In genomic region chr1:109905520-109905919, GRCh38 we compare ENCODE assay signal across 18 cellular contexts. TPM values are rescaled to one million over a fixed set of nuclear protein-coding genes. Genes with fewer than 3 reads are reported as not detected.
DNase-seq lines count a peak whose midpoint lies in the region; ATAC-seq and TF ChIP-seq lines count a peak whose summit lies in the region.
"Had no signal": no experiment of that assay in that cellular context is flagged by ENCODE, and none has a peak within 500 bp of the region (broad histone marks: within the 10 kb centered on the region; RNA-seq: fewer than 3 reads in every experiment).

No MANE protein-coding gene starts in this region.

- no peaks in the 10 kb centered on the region for H3K27me3 ChIP-seq in psoas muscle (ENCODE audit: insufficient read depth in 3 of 3, low read length in 2 of 3)

- no peaks in the 10 kb centered on the region for H3K9me3 Mint-ChIP-seq in activated CD4-positive, alpha-beta T cell treated with anti-CD3 and anti-CD28 coated beads for 36 hours (ENCODE audit: low read depth)
- H3K9me3 Mint-ChIP-seq in activated T-helper 2 cell treated with anti-CD3 and anti-CD28 coated beads, Interferon-gamma antibody, Interleukin-2, Interleukin-4, amounts not matched to agents 10 μg/mL and 5 μg/mL and 100 μg/mL, durations not matched to agents 14 hours and 24 hours and 36 hours, result no peaks in the 10 kb centered on the region
- no peaks in the 10 kb centered on the region for H3K9me3 Mint-ChIP-seq in natural killer cell treated with Interleukin-12 subunit alpha and Interleukin-12 subunit beta and Interleukin-15 and Interleukin-18, amount 100 ng/mL, for 72 hours
- H3K9me3 Mint-ChIP-seq: endodermal cell, nephron, type B pancreatic cell had no signal

- H3K4me1 ChIP-seq in psoas muscle, result peaks cover 9% of the 10 kb centered on the region

- peaks cover 5% of the 10 kb centered on the region for H3K36me3 Mint-ChIP-seq in activated CD4-positive, alpha-beta T cell treated with anti-CD3 and anti-CD28 coated beads for 36 hours (ENCODE audit: low read depth)
- H3K36me3 Mint-ChIP-seq in activated T-helper 2 cell treated with anti-CD3 and anti-CD28 coated beads, Interferon-gamma antibody, Interleukin-2, Interleukin-4, amounts not matched to agents 10 μg/mL and 5 μg/mL and 100 μg/mL, durations not matched to agents 14 hours and 24 hours and 36 hours (ENCODE audit: low read depth), result peaks cover 8% of the 10 kb centered on the region
- no peaks in the 10 kb centered on the region for H3K36me3 Mint-ChIP-seq in natural killer cell treated with Interleukin-12 subunit alpha and Interleukin-12 subunit beta and Interleukin-15 and Interleukin-18, amount 100 ng/mL, for 72 hours
- H3K36me3 Mint-ChIP-seq: type B pancreatic cell had no signal

- POLR2A ChIA-PET in activated CD4-positive, alpha-beta T cell treated with anti-CD3 and anti-CD28 coated beads for 36 hours (lab: Charles Lee), result no interaction called here

- H3K27ac Mint-ChIP-seq in activated CD4-positive, alpha-beta T cell treated with anti-CD3 and anti-CD28 coated beads for 36 hours, result peak overlapping the region; percentile 98
- H3K27ac Mint-ChIP-seq in activated T-helper 2 cell treated with anti-CD3 and anti-CD28 coated beads, Interferon-gamma antibody, Interleukin-2, Interleukin-4, amounts not matched to agents 10 μg/mL and 5 μg/mL and 100 μg/mL, durations not matched to agents 14 hours and 24 hours and 36 hours, result peak overlapping the region; percentile 99
- peak overlapping the region; percentile 85 for H3K27ac Mint-ChIP-seq in natural killer cell treated with Interleukin-12 subunit alpha and Interleukin-12 subunit beta and Interleukin-15 and Interleukin-18, amount 100 ng/mL, for 72 hours
- H3K27ac Mint-ChIP-seq: endodermal cell, type B pancreatic cell had no signal

- peaks cover 41% of the 10 kb centered on the region for H3K4me1 Mint-ChIP-seq in activated CD4-positive, alpha-beta T cell treated with anti-CD3 and anti-CD28 coated beads for 36 hours
- H3K4me1 Mint-ChIP-seq in activated T-helper 2 cell treated with anti-CD3 and anti-CD28 coated beads, Interferon-gamma antibody, Interleukin-2, Interleukin-4, amounts not matched to agents 10 μg/mL and 5 μg/mL and 100 μg/mL, durations not matched to agents 14 hours and 24 hours and 36 hours (ENCODE audit: low read depth), result peaks cover 67% of the 10 kb centered on the region
- H3K4me1 Mint-ChIP-seq in natural killer cell treated with Interleukin-12 subunit alpha and Interleukin-12 subunit beta and Interleukin-15 and Interleukin-18, amount 100 ng/mL, for 72 hours (ENCODE audit: low read depth in 2 of 2), result peaks cover 27 to 32% of the 10 kb centered on the region in 2 donors

- H3K27ac ChIP-seq in psoas muscle, result no peak overlapping the region
- H3K27ac ChIP-seq: C4-2B had no signal

- intact Hi-C loops in activated CD4-positive, alpha-beta T cell treated with anti-CD3 and anti-CD28 coated beads for 36 hours (cut with DNase I, micrococcal nuclease), result no loop called here
- intact Hi-C loops in activated T-helper 2 cell treated with anti-CD3 and anti-CD28 coated beads, Interferon-gamma antibody, Interleukin-2, Interleukin-4, amounts not matched to agents 10 μg/mL and 5 μg/mL and 100 μg/mL, durations not matched to agents 14 hours and 24 hours and 36 hours (cut with micrococcal nuclease), result loop anchor here (10.0 kb wide), 1 partner anchor 361 kb away; the partner anchor contains the start of gene GNAI3
- intact Hi-C loops in psoas muscle (cut with DNase I), result no loop called here

- no peaks in the 10 kb centered on the region for H3K27me3 Mint-ChIP-seq in activated CD4-positive, alpha-beta T cell treated with anti-CD3 and anti-CD28 coated beads for 36 hours
- no peaks in the 10 kb centered on the region for H3K27me3 Mint-ChIP-seq in activated T-helper 2 cell treated with anti-CD3 and anti-CD28 coated beads, Interferon-gamma antibody, Interleukin-2, Interleukin-4, amounts not matched to agents 10 μg/mL and 5 μg/mL and 100 μg/mL, durations not matched to agents 14 hours and 24 hours and 36 hours (ENCODE audit: low read depth)
- peaks cover 20 to 43% of the 10 kb centered on the region in 2 donors for H3K27me3 Mint-ChIP-seq in natural killer cell treated with Interleukin-12 subunit alpha and Interleukin-12 subunit beta and Interleukin-15 and Interleukin-18, amount 100 ng/mL, for 72 hours

- DNase-seq in activated CD4-positive, alpha-beta T cell treated with anti-CD3 and anti-CD28 coated beads for 36 hours, result no peak
- no peak for DNase-seq in activated CD4-positive, alpha-beta T cell treated with anti-CD3 and anti-CD28 coated beads, Interleukin-2, amount 50 U/mL, for 1 hour
- no peak for DNase-seq in activated T-helper 2 cell treated with anti-CD3 and anti-CD28 coated beads, Interferon-gamma antibody, Interleukin-2, Interleukin-4, amounts not matched to agents 10 μg/mL and 5 μg/mL and 100 μg/mL, durations not matched to agents 14 hours and 24 hours and 36 hours (ENCODE audit: low spot score)
- no peak for DNase-seq in natural killer cell treated with Interleukin-12 subunit alpha and Interleukin-12 subunit beta and Interleukin-15 and Interleukin-18, amount 100 ng/mL, for 72 hours (ENCODE audit: low spot score)
- DNase-seq in psoas muscle (no peak), hypothalamus (lab: John Stamatoyannopoulos, UW) (no peak)
- no peak for DNase-seq in activated effector memory CD4-positive, alpha-beta T cell treated with Interleukin-2 at 50 U/mL for 16 hours
- DNase-seq: DMS79 treated with DMSO at 0.1 percent for 48 hours, endodermal cell, mammary epithelial cell, NCI-H1417, NCI-H2171 treated with DMSO at 0.1 percent for 48 hours had no signal

- WGBS in psoas muscle, 3 donors, result 84 to 91% (median 86%) methylated on average over 4 of the region's 4 CpGs

- no peak overlapping the region for H3K4me3 ChIP-seq in psoas muscle

- no peaks in the 10 kb centered on the region for H3K36me3 ChIP-seq in psoas muscle (ENCODE audit: insufficient read depth in 1 of 2, low read depth in 1 of 2)

- no peak for TF ChIP-seq CTCF in psoas muscle (IDR thresholded peaks at IDR 0.05)

- ATAC-seq in activated CD4-positive, alpha-beta T cell treated with anti-CD3 and anti-CD28 coated beads for 36 hours, result no peak
- ATAC-seq in GM21723 (IDR thresholded peaks at IDR 0.05; ENCODE audit: unreplicated experiment) (peak; percentile 2), psoas muscle (no peak)
- ATAC-seq in natural killer cell treated with Interleukin-12 subunit alpha and Interleukin-12 subunit beta and Interleukin-15 and Interleukin-18, amount 100 ng/mL, for 72 hours, result no peak
- ATAC-seq: HCT116, SK-N-SH treated with all-trans-retinoic acid at 6 μM for 48 hours had no signal

- peak overlapping the region; percentile 49 for H3K4me3 Mint-ChIP-seq in activated CD4-positive, alpha-beta T cell treated with anti-CD3 and anti-CD28 coated beads for 36 hours
- H3K4me3 Mint-ChIP-seq in activated T-helper 2 cell treated with anti-CD3 and anti-CD28 coated beads, Interferon-gamma antibody, Interleukin-2, Interleukin-4, amounts not matched to agents 10 μg/mL and 5 μg/mL and 100 μg/mL, durations not matched to agents 14 hours and 24 hours and 36 hours (ENCODE audit: low read depth), result peak overlapping the region; percentile 48
- H3K4me3 Mint-ChIP-seq in natural killer cell treated with Interleukin-12 subunit alpha and Interleukin-12 subunit beta and Interleukin-15 and Interleukin-18, amount 100 ng/mL, for 72 hours, result no peak overlapping the region
- H3K4me3 Mint-ChIP-seq: endodermal cell, type B pancreatic cell had no signal

- no peaks in the 10 kb centered on the region for H3K9me3 ChIP-seq in psoas muscle

- CTCF ChIA-PET in activated CD4-positive, alpha-beta T cell treated with anti-CD3 and anti-CD28 coated beads for 36 hours (lab: Charles Lee), result no interaction called here

RNA-seq across cellular contexts. Expression of gene CSF1, which starts 5.1 kb away (rescaled TPM):
- 10 to 100 TPM; 37.7 to 44.8 TPM for total RNA-seq in activated CD4-positive, alpha-beta T cell treated with anti-CD3 and anti-CD28 coated beads for 36 hours
- 251 and 252 TPM in 2 replicates for total RNA-seq in activated T-helper 2 cell treated with anti-CD3 and anti-CD28 coated beads, Interferon-gamma antibody, Interleukin-2, Interleukin-4, amounts not matched to agents 10 μg/mL and 5 μg/mL and 100 μg/mL, durations not matched to agents 14 hours and 24 hours and 36 hours
- 10 to 100 TPM in 1 of 2 donors, 1 to 10 TPM in 1; 5.6 to 24.1 TPM for total RNA-seq in natural killer cell treated with Interleukin-12 subunit alpha and Interleukin-12 subunit beta and Interleukin-15 and Interleukin-18, amount 100 ng/mL, for 72 hours
- total RNA-seq in psoas muscle, result 10 to 100 TPM in 3 of 4 donors, 1 to 10 TPM in 1; 7.9 to 14.7 (median 10.6) TPM
- 10 to 100 TPM in 1 of 3 donors, 1 to 10 TPM in 2; 3.7 to 13.8 (median 6.3) TPM for polyA plus RNA-seq in psoas muscle
